Comparison of ENCODE assay signal across 13 cellular contexts in the genomic region with DNA sequence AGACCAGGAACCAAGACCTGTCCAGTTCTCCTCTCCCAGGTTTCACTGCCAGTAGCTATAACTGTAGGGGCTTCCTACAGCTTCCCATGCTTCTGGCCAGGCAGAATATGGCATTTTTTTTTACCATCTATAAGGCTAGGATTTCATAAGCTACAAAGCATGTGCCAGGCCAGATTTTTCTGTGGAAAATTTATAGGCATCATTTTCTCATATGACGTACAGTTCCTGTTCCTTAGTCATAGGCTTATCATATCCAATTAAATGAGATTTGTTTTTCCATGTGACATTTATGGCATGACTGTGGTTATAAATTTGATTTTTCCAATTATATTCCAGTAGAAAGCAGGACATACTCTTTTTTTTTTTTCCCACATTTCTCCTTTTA.
DNase-seq lines count a peak whose midpoint lies in the region; ATAC-seq, FAIRE-seq and TF ChIP-seq lines count a peak whose summit lies in the region.
"Had no signal": no experiment of that assay in that cellular context is flagged by ENCODE, and none has a peak within 500 bp of the region (broad histone marks: within the 10 kb centered on the region; RNA-seq: fewer than 3 reads in every experiment).

No MANE protein-coding gene starts in this region.

- no peaks in the 10 kb centered on the region for H4K20me1 ChIP-seq in mammary epithelial cell (ENCODE audit: insufficient read depth, low read length)

- peak; percentile 63 for DNase-seq in M059J (ENCODE audit: low read depth)
- DNase-seq in mammary epithelial cell: no peak
- DNase-seq in small intestine: peak; percentile 74
- DNase-seq in NCI-H524 (lab: John Stamatoyannopoulos, UW): no peak
- DNase-seq in MV-4-11 (lab: John Stamatoyannopoulos, UW): no peak
- DNase-seq in naive thymus-derived CD8-positive, alpha-beta T cell: no peak
- DNase-seq: activated naive CD8-positive, alpha-beta T cell treated with anti-CD3 and anti-CD28 coated beads, Interleukin-2, amount 10 ng/mL, durations not matched to agents 7 days and 5 days; activated T-cell treated with anti-CD3 and anti-CD28 coated beads for 4 hours; stimulated activated CD4-positive, alpha-beta T cell treated with anti-CD3 and anti-CD28 coated beads, Interleukin-4, amount 100 ng/mL, for 1 hour; T-cell had no signal

- in situ Hi-C loops in mammary epithelial cell (cut with MboI; ENCODE audit: low sequenced_read_pairs in 2 of 2): no loop called here

- H3K4me1 ChIP-seq in mammary epithelial cell (ENCODE audit: insufficient read depth, low read length): no peaks in the 10 kb centered on the region
- peaks cover 2 to 4% of the 10 kb centered on the region in 2 donors for H3K4me1 ChIP-seq in small intestine (ENCODE audit: control insufficient read depth in 2 of 2, insufficient read depth in 1 of 2, low read depth in 1 of 2, low read length in 1 of 2)

- WGBS in mammary epithelial cell (ENCODE audit: low coverage, missing lambda C conversion rate): 69% methylated on average over 1 of the region's 1 CpG
- WGBS in small intestine, 3 donors: 8 to 53% (median 34%) methylated on average over 1 of the region's 1 CpG

- ATAC-seq in GM21723 (IDR thresholded peaks at IDR 0.05; ENCODE audit: unreplicated experiment): peak; percentile 10
- no peak for ATAC-seq in naive thymus-derived CD8-positive, alpha-beta T cell
- ATAC-seq: T-cell had no signal

- H2AFZ ChIP-seq in mammary epithelial cell (ENCODE audit: low read depth, low read length): no peak overlapping the region

- no peak overlapping the region for H3K9ac ChIP-seq in mammary epithelial cell (ENCODE audit: insufficient read depth, low read length)

- H3K27me3 Mint-ChIP-seq in naive thymus-derived CD8-positive, alpha-beta T cell: peaks cover 13 to 21% (median 17%) of the 10 kb centered on the region in 5 donors

- no peaks in the 10 kb centered on the region for H3K79me2 ChIP-seq in mammary epithelial cell (ENCODE audit: insufficient read depth, low read length)

- CTCF ChIA-PET in mammary epithelial cell (lab: Charles Lee; ENCODE audit: low non-redundant PET): no interaction called here

- intact Hi-C loops in mammary epithelial cell (cut with micrococcal nuclease): no loop called here

- H3K36me3 ChIP-seq in mammary epithelial cell (ENCODE audit: insufficient read depth, low read length) (no peaks in the 10 kb centered on the region), small intestine (ENCODE audit: control insufficient read depth in 2 of 2, insufficient read depth in 2 of 2, low read length in 2 of 2) (no peaks in the 10 kb centered on the region)

- H3K9me3 ChIP-seq in mammary epithelial cell (replicated peaks; ENCODE audit: insufficient read depth, low read length) (no peaks in the 10 kb centered on the region), small intestine (ENCODE audit: control insufficient read depth, low read depth) (no peaks in the 10 kb centered on the region)

- H3K27me3 ChIP-seq in mammary epithelial cell (ENCODE audit: insufficient read depth, low read length) (no peaks in the 10 kb centered on the region), small intestine (ENCODE audit: control insufficient read depth in 2 of 2, insufficient read depth in 2 of 2, low read length in 2 of 2) (no peaks in the 10 kb centered on the region)

- no peak overlapping the region for H3K27ac ChIP-seq in mammary epithelial cell (ENCODE audit: insufficient read depth, low read depth, low read length)
- peak overlapping the region; percentile 84 to 88 for H3K27ac ChIP-seq in small intestine (ENCODE audit: low read depth in 1 of 2, low read length in 1 of 2)

- H3K4me1 Mint-ChIP-seq in naive thymus-derived CD8-positive, alpha-beta T cell: peaks cover 0 to 4% (median 2%) of the 10 kb centered on the region in 4 donors
- H3K4me1 Mint-ChIP-seq: CD14-positive monocyte had no signal

- H3K4me3 Mint-ChIP-seq in naive thymus-derived CD8-positive, alpha-beta T cell: no peak overlapping the region
- H3K4me3 Mint-ChIP-seq: CD14-positive monocyte had no signal

- dilution Hi-C loops in mammary epithelial cell (cut with HindIII; ENCODE audit: low sequenced_read_pairs): no loop called here

- POLR2A ChIA-PET in naive thymus-derived CD8-positive, alpha-beta T cell (lab: Charles Lee): no interaction called here

- peak overlapping the region; percentile 68 for H3K4me2 ChIP-seq in mammary epithelial cell (ENCODE audit: insufficient read depth, low read depth, low read length)

- FAIRE-seq in small intestine (lab: Jason Lieb, UNC): no peak

- H3K36me3 Mint-ChIP-seq in naive thymus-derived CD8-positive, alpha-beta T cell: no peaks in the 10 kb centered on the region
- H3K36me3 Mint-ChIP-seq: activated naive CD8-positive, alpha-beta T cell treated with anti-CD3 and anti-CD28 coated beads, Interleukin-2, amount 10 ng/mL, durations not matched to agents 7 days and 5 days; CD14-positive monocyte; stimulated activated effector memory CD8-positive, alpha-beta T cell treated with anti-CD3 and anti-CD28 coated beads, Interleukin-12 subunit alpha, Interleukin-12 subunit beta, amount 100 ng/mL, for 72 hours; T-cell had no signal

- no peak overlapping the region for H3K4me3 ChIP-seq in mammary epithelial cell (replicated peaks in 1 of 3; ENCODE audit: insufficient read depth in 1 of 3, low read depth in 2 of 3, low read length in 3 of 3)
- H3K4me3 ChIP-seq in small intestine (ENCODE audit: low read depth in 1 of 2, low read length in 2 of 2): no peak overlapping the region

- no peak overlapping the region for H3K27ac Mint-ChIP-seq in naive thymus-derived CD8-positive, alpha-beta T cell
- H3K27ac Mint-ChIP-seq: activated naive CD8-positive, alpha-beta T cell treated with anti-CD3 and anti-CD28 coated beads, Interleukin-2, amount 10 ng/mL, durations not matched to agents 7 days and 5 days; CD14-positive monocyte; T-cell had no signal

- BruUV-seq in mammary epithelial cell (replicated peaks; lab: Mats Ljungman, UMichigan): no TSS peak

- no peaks in the 10 kb centered on the region for H3K9me3 Mint-ChIP-seq in naive thymus-derived CD8-positive, alpha-beta T cell
- H3K9me3 Mint-ChIP-seq: activated naive CD8-positive, alpha-beta T cell treated with anti-CD3 and anti-CD28 coated beads, Interleukin-2, amount 10 ng/mL, durations not matched to agents 7 days and 5 days; stimulated activated effector memory CD8-positive, alpha-beta T cell treated with anti-CD3 and anti-CD28 coated beads, Interleukin-12 subunit alpha, Interleukin-12 subunit beta, amount 100 ng/mL, for 72 hours; T-cell had no signal

- no peak for TF ChIP-seq CTCF in mammary epithelial cell (conservative IDR thresholded peaks at IDR 0.05 in 1 of 2, IDR thresholded peaks at IDR 0.05 in 1 of 2; ENCODE audit: extremely low read depth in 1 of 2, insufficient read depth in 1 of 2, low read depth in 1 of 2, low read length in 2 of 2)

Comparison
In these comparisons a context has a peak if more than half of its experiments do, and no peak if none do; other contexts are left out.
1. DNase-seq: peak in M059J (single experiment) and small intestine (single experiment); none in mammary epithelial cell (single experiment), NCI-H524 (0 of 2), MV-4-11 (single experiment) and naive thymus-derived CD8-positive, alpha-beta T cell (0 of 10).